Comparison of ENCODE assay signal across 2 cellular contexts in genomic region chr18:10524507-10525425, GRCh38.
TF ChIP-seq lines count a peak whose summit lies in the region.

No MANE protein-coding gene starts in this region.

TF ChIP-seq in SK-N-SH, 30 proteins besides CTCF, POLR2A, EP300 and RAD21 (continued from another document):
- TF ChIP-seq ZBTB33 (IDR thresholded peaks at IDR 0.05; ENCODE audit: borderline replicate concordance, low read depth) (no peak), ELF1 (IDR thresholded peaks at IDR 0.05) (no peak), YY1 (IDR thresholded peaks at IDR 0.05; ENCODE audit: low read depth) (no peak), MEF2A (IDR thresholded peaks at IDR 0.05; ENCODE audit: borderline replicate concordance, low read depth) (no peak), GABPA (IDR thresholded peaks at IDR 0.05; ENCODE audit: low read depth) (no peak), TCF12 (IDR thresholded peaks at IDR 0.05) (no peak), TEAD4 (IDR thresholded peaks at IDR 0.05; ENCODE audit: borderline replicate concordance, insufficient read depth) (no peak), MAX (IDR thresholded peaks at IDR 0.05; ENCODE audit: low read depth) (no peak), EZH2phosphoT487 (IDR thresholded peaks at IDR 0.05; ENCODE audit: borderline replicate concordance, low read depth) (no peak)

TF ChIP-seq in SK-N-SH treated with all-trans-retinoic acid at 6 μM for 48 hours, 23 proteins besides CTCF, POLR2A, EP300 and RAD21 (continued from another document):
- TF ChIP-seq PATZ1 (CRISPR knock-in tag; IDR thresholded peaks at IDR 0.05; ENCODE audit: borderline replicate concordance) = no peak
TF ChIP-seq in SK-N-SH treated with all-trans-retinoic acid at 6 μM for 48 hours: peak in this region for 0.
